Comparison of ENCODE assay signal across 10 cellular contexts in the genomic region with DNA sequence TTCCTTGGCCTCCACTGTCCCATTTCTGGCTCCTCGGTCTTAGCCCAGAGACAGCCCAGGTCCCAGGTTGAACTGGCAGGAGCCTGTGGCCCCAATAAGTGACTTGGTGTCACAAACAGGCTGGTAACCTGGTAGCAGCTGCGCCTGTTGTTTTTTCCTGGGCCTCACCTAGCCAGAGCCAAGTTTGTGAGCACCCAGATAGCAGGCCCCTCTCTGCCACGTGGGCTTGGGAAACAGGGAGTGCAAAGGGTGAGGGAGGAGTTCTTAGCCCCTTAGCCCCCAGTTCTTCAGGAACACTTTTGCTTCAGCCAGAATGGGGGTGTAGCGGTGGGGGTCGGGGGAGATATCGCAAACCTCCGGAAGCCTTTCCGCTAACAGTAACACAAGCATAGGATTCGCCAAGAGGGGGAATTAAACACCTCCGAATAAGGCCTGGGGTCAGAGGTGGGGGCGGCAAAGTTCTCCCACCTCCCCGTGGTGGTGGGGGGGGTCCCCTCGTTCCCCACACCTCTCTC. TPM values are rescaled to one million over a fixed set of nuclear protein-coding genes. Genes with fewer than 3 reads are reported as not detected.
DNase-seq lines count a peak whose midpoint lies in the region; ATAC-seq and TF ChIP-seq lines count a peak whose summit lies in the region.
"Had no signal": no experiment of that assay in that cellular context is flagged by ENCODE, and none has a peak within 500 bp of the region (broad histone marks: within the 10 kb centered on the region; RNA-seq: fewer than 3 reads in every experiment).

No MANE protein-coding gene starts in this region.

- H3K36me3 ChIP-seq in colonic mucosa (no peaks in the 10 kb centered on the region), lower lobe of right lung (no peaks in the 10 kb centered on the region), thyroid gland (no peaks in the 10 kb centered on the region)
- no peaks in the 10 kb centered on the region for H3K36me3 ChIP-seq in CD4-positive, alpha-beta memory T cell (ENCODE audit: insufficient read depth, low read length)

- H3K9me3 Mint-ChIP-seq in CD4-positive, alpha-beta memory T cell, result no peaks in the 10 kb centered on the region

- no peak overlapping the region for H3K27ac Mint-ChIP-seq in CD4-positive, alpha-beta memory T cell

- intact Hi-C loops in colonic mucosa (cut with DNase I) (loop anchor here (5.0 kb wide), 1 partner anchor 44 kb away; no protein-coding TSS in a partner anchor), lower lobe of right lung (cut with DNase I) (no loop called here), thyroid gland (cut with DNase I) (no loop called here)
- intact Hi-C loops in CD4-positive, alpha-beta memory T cell (cut with micrococcal nuclease), result no loop called here

- TF ChIP-seq POLR2A in thyroid gland (IDR thresholded peaks at IDR 0.05), result no peak

- H3K4me3 ChIP-seq in colonic mucosa (peak overlapping the region; percentile 64), lower lobe of right lung (peak overlapping the region; percentile 57), thyroid gland (replicated peaks in 1 of 3) (peak overlapping the region; percentile 8 to 53 (median 30))
- H3K4me3 ChIP-seq in CD4-positive, alpha-beta memory T cell (ENCODE audit: low read length in 2 of 2), result no peak overlapping the region

- H3K36me3 Mint-ChIP-seq in CD4-positive, alpha-beta memory T cell, result no peaks in the 10 kb centered on the region

- DNase-seq in NCI-H1417 (lab: John Stamatoyannopoulos, UW) (peak in 2 of 3 experiments; percentile 35 to 48), NCI-H1417 treated with DMSO at 0.1 percent for 48 hours (lab: John Stamatoyannopoulos, UW) (no peak), colonic mucosa (peak; percentile 39), lower lobe of right lung (no peak), thyroid gland (peak; percentile 51 to 59), SW480 (ENCODE audit: low spot score) (no peak)
- no peak for DNase-seq in CD4-positive, alpha-beta memory T cell
- DNase-seq: NCI-H82 had no signal

- 19 to 30% methylated on average over 10 to 12 of the region's 13 CpGs for WGBS in thyroid gland, 2 donors

- H3K4me3 Mint-ChIP-seq in CD4-positive, alpha-beta memory T cell, result no peak overlapping the region

- TF ChIP-seq CTCF in colonic mucosa (IDR thresholded peaks at IDR 0.05) (no peak), lower lobe of right lung (IDR thresholded peaks at IDR 0.05) (no peak), thyroid gland (IDR thresholded peaks at IDR 0.05) (no peak)

- H3K9ac ChIP-seq in colonic mucosa (ENCODE audit: low read depth in 2 of 2, low read length in 2 of 2), result peak overlapping the region; percentile 82 to 93

- POLR2A ChIA-PET in CD4-positive, alpha-beta memory T cell (lab: Charles Lee; ENCODE audit: partially characterized antibody), result no interaction called here

- peak; percentile 20 to 30 for ATAC-seq in lower lobe of right lung
- ATAC-seq in HG02884 (IDR thresholded peaks at IDR 0.05; ENCODE audit: unreplicated experiment), result no peak

- peaks cover 3 to 6% (median 4%) of the 10 kb centered on the region in 4 donors for H3K4me1 Mint-ChIP-seq in CD4-positive, alpha-beta memory T cell

- H3K4me1 ChIP-seq in colonic mucosa (peaks cover 17% of the 10 kb centered on the region), lower lobe of right lung (peaks cover 39% of the 10 kb centered on the region), thyroid gland (peaks cover 40 to 44% of the 10 kb centered on the region in 2 donors)
- peaks cover 5% of the 10 kb centered on the region for H3K4me1 ChIP-seq in CD4-positive, alpha-beta memory T cell (ENCODE audit: insufficient read depth, low read length)

- H3K27me3 Mint-ChIP-seq in CD4-positive, alpha-beta memory T cell, result peaks cover 17 to 25% of the 10 kb centered on the region in 2 donors

- no peaks in the 10 kb centered on the region for H3K9me3 ChIP-seq in colonic mucosa
- no peaks in the 10 kb centered on the region for H3K9me3 ChIP-seq in lower lobe of right lung
- H3K9me3 ChIP-seq in thyroid gland, result no peaks in the 10 kb centered on the region
- H3K9me3 ChIP-seq in CD4-positive, alpha-beta memory T cell (ENCODE audit: control insufficient read depth in 1 of 2, low read length in 2 of 2), result no peaks in the 10 kb centered on the region

- CTCF ChIA-PET in CD4-positive, alpha-beta memory T cell (lab: Charles Lee; ENCODE audit: partially characterized antibody), result no interaction called here

- H3K27ac ChIP-seq in colonic mucosa, result peak overlapping the region; percentile 85
- H3K27ac ChIP-seq in lower lobe of right lung, result peak overlapping the region; percentile 75
- peak overlapping the region; percentile 66 to 90 (median 78) for H3K27ac ChIP-seq in thyroid gland
- H3K27ac ChIP-seq in CD4-positive, alpha-beta memory T cell (ENCODE audit: low read depth, low read length), result no peak overlapping the region

- peaks cover 6% of the 10 kb centered on the region for H3K27me3 ChIP-seq in colonic mucosa
- H3K27me3 ChIP-seq in lower lobe of right lung (ENCODE audit: low read depth), result peaks cover 11% of the 10 kb centered on the region
- H3K27me3 ChIP-seq in thyroid gland, result no peaks in the 10 kb centered on the region
- no peaks in the 10 kb centered on the region for H3K27me3 ChIP-seq in CD4-positive, alpha-beta memory T cell (ENCODE audit: insufficient read depth, low read length)

RNA-seq across cellular contexts. Expression of a gene that starts 0.8 kb away (rescaled TPM):
- total RNA-seq in colonic mucosa (10 to 100 TPM; 35.1 to 42.3 TPM), lower lobe of right lung (13.5 TPM), thyroid gland (10 to 100 TPM; 14.8 to 34.3 (median 30.6) TPM)
- not detected for total RNA-seq in CD4-positive, alpha-beta memory T cell
- not detected for polyA plus RNA-seq in CD4-positive, alpha-beta memory T cell

RNA-seq across cellular contexts. Expression of a gene that starts 31.5 kb away (rescaled TPM):
- total RNA-seq in colonic mucosa (not detected), lower lobe of right lung (not detected), thyroid gland (not detected)
- total RNA-seq in CD4-positive, alpha-beta memory T cell, result not detected
- not detected for polyA plus RNA-seq in CD4-positive, alpha-beta memory T cell
- total RNA-seq: activated CD8-positive, alpha-beta memory T cell treated with anti-CD3 and anti-CD28 coated beads for 36 hours had no signal

RNA-seq across cellular contexts. Expression of a gene that starts 53.1 kb away (rescaled TPM):
- total RNA-seq in colonic mucosa, result 1 to 10 TPM in 1 of 2 donors, under 1 TPM in 1; 0.80 to 1.4 TPM
- 0.80 TPM for total RNA-seq in lower lobe of right lung
- total RNA-seq in thyroid gland, result 1 to 10 TPM in 1 of 4 donors, under 1 TPM in 2, not detected in 1; 0.56 to 1.6 (median 0.73) TPM
- 1 to 10 TPM; 4.1 to 5.3 TPM for total RNA-seq in CD4-positive, alpha-beta memory T cell
- polyA plus RNA-seq in CD4-positive, alpha-beta memory T cell, result under 1 TPM in 1 of 2 donors, not detected in 1; 0.17 TPM

Comparison
In these comparisons a context has a peak if more than half of its experiments do, and no peak if none do; other contexts are left out.
1. DNase-seq: peak in NCI-H1417 (2 of 3), colonic mucosa (single experiment) and thyroid gland (2 of 2); none in NCI-H1417 treated with DMSO at 0.1 percent for 48 hours (single experiment), lower lobe of right lung (single experiment), CD4-positive, alpha-beta memory T cell (0 of 5) and SW480 (single experiment).
2. H3K4me3 ChIP-seq: peak in colonic mucosa (single experiment), lower lobe of right lung (single experiment) and thyroid gland (3 of 3); none in CD4-positive, alpha-beta memory T cell (0 of 2).
3. RNA of a gene that starts 0.8 kb away (total RNA-seq): 35.1 to 42.3 TPM in colonic mucosa, 14.8 to 34.3 TPM in thyroid gland and 13.5 TPM in lower lobe of right lung (single experiment); not detected in CD4-positive, alpha-beta memory T cell; every median in the first group is over 10 times any median in the second.